In the genomic region with DNA sequence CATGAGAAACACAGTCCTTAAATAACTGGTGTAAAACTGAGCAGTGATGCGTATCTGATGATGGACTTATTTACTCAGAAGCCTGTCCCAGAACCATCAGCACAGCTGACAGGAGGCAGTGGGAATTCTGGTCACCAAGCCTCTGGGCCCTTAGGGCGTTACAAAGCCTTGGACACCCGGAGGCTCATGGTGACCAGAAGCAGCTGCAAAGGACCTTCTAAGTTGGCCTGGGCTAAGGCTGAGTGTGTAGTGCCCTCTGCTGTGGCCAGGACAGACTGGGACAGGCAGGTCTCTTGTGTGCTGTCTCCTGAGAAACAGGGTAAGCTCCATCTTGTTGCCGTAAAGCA, we compare ENCODE assay signal across 22 cellular contexts.
A peak's percentile ranks its signal among the peaks of the same experiment; 100 is the strongest.
DNase-seq lines count a peak whose midpoint lies in the region; ATAC-seq and TF ChIP-seq lines count a peak whose summit lies in the region.
"Had no signal": no experiment of that assay in that cellular context is flagged by ENCODE, and none has a peak within 500 bp of the region (broad histone marks: within the 10 kb centered on the region; RNA-seq: fewer than 3 reads in every experiment).

No MANE protein-coding gene starts in this region.

- H3K9me3 Mint-ChIP-seq in CD4-positive, alpha-beta memory T cell, result no peaks in the 10 kb centered on the region
- H3K9me3 Mint-ChIP-seq in activated naive CD8-positive, alpha-beta T cell treated with anti-CD3 and anti-CD28 coated beads, Interleukin-2, amount 50 U/mL, for 24 hours, result no peaks in the 10 kb centered on the region
- H3K9me3 Mint-ChIP-seq: activated B cell treated with CpG ODN at 0.5 μM for 24 hours, naive B cell had no signal

- H3K27me3 Mint-ChIP-seq in CD4-positive, alpha-beta memory T cell, result no peaks in the 10 kb centered on the region
- H3K27me3 Mint-ChIP-seq in activated naive CD8-positive, alpha-beta T cell treated with anti-CD3 and anti-CD28 coated beads, Interleukin-2, amount 50 U/mL, for 24 hours, result no peaks in the 10 kb centered on the region
- H3K27me3 Mint-ChIP-seq: activated B cell treated with CpG ODN at 0.5 μM for 24 hours, B cell had no signal

- TF ChIP-seq CTCF in Panc1 (IDR thresholded peaks at IDR 0.05), result peak; percentile 50
- TF ChIP-seq CTCF in spleen (IDR thresholded peaks at IDR 0.05 in 8 of 11, conservative IDR thresholded peaks at IDR 0.05 in 3 of 11), result peak in 1 of 11 experiments; percentile 1

- intact Hi-C loops in Right ventricle myocardium inferior (cut with DNase I) (loop anchor here (10.0 kb wide), 1 partner anchor 241 kb away; no protein-coding TSS in a partner anchor), left cardiac atrium (cut with DNase I) (loop anchor here (5.0 to 10.0 kb wide), 2 partner anchors 189 to 238 kb away; no protein-coding TSS in a partner anchor), Panc1 (cut with micrococcal nuclease; ENCODE audit: unreplicated experiment) (loop anchor here (5.0 kb wide), 1 partner anchor 388 kb away; no protein-coding TSS in a partner anchor), left ventricle myocardium superior (cut with micrococcal nuclease) (loop anchor here (10.0 kb wide), 2 partner anchors 159 to 189 kb away; no protein-coding TSS in a partner anchor), spleen (cut with DNase I; ENCODE audit: low total_unique reads) (no loop called here)
- intact Hi-C loops in CD4-positive, alpha-beta memory T cell (cut with micrococcal nuclease), result no loop called here

- no peak overlapping the region for H3K27ac ChIP-seq in Panc1 (ENCODE audit: low read length)
- no peak overlapping the region for H3K27ac ChIP-seq in spleen
- no peak overlapping the region for H3K27ac ChIP-seq in CD4-positive, alpha-beta memory T cell (ENCODE audit: low read depth, low read length)
- H3K27ac ChIP-seq: A549, ovary, RWPE1 had no signal

- DNase-seq in Right ventricle myocardium inferior (ENCODE audit: missing footprints), result no peak
- DNase-seq in left cardiac atrium, result no peak
- no peak for DNase-seq in Panc1 (ENCODE audit: low read depth, low spot score)
- DNase-seq in left ventricle myocardium superior, result no peak
- DNase-seq in spleen, result peak; percentile 29
- DNase-seq in CD4-positive, alpha-beta memory T cell, result no peak
- no peak for DNase-seq in activated naive CD8-positive, alpha-beta T cell treated with anti-CD3 and anti-CD28 coated beads, Interleukin-2, amount 50 U/mL, for 24 hours
- DNase-seq in activated CD4-positive, alpha-beta T cell treated with anti-CD3 and anti-CD28 coated beads, Interleukin-2, amount 50 U/mL, for 48 hours, result no peak
- DNase-seq: activated B cell treated with CpG ODN at 0.5 μM for 24 hours, activated gamma-delta T cell, cerebellar nuclear complex, Karpas-422, naive B cell, NCI-H1048, NCI-H187 treated with DMSO at 0.1 percent for 48 hours, NCI-H526 treated with DMSO at 0.1 percent for 48 hours, ovary, T1000 had no signal

- H3K36me3 Mint-ChIP-seq in CD4-positive, alpha-beta memory T cell, result peaks cover 39 to 77% of the 10 kb centered on the region in 2 donors
- peaks cover 33% of the 10 kb centered on the region for H3K36me3 Mint-ChIP-seq in activated naive CD8-positive, alpha-beta T cell treated with anti-CD3 and anti-CD28 coated beads, Interleukin-2, amount 50 U/mL, for 24 hours (ENCODE audit: low read depth)
- H3K36me3 Mint-ChIP-seq: naive B cell had no signal

- no peaks in the 10 kb centered on the region for H3K27me3 ChIP-seq in Panc1 (ENCODE audit: control insufficient read depth, insufficient read depth, low read length)
- no peaks in the 10 kb centered on the region for H3K27me3 ChIP-seq in spleen (replicated peaks in 1 of 7)
- H3K27me3 ChIP-seq in CD4-positive, alpha-beta memory T cell (ENCODE audit: insufficient read depth, low read length), result no peaks in the 10 kb centered on the region
- H3K27me3 ChIP-seq: ovary had no signal

- H3K27ac Mint-ChIP-seq in CD4-positive, alpha-beta memory T cell, result no peak overlapping the region
- H3K27ac Mint-ChIP-seq in activated naive CD8-positive, alpha-beta T cell treated with anti-CD3 and anti-CD28 coated beads, Interleukin-2, amount 50 U/mL, for 24 hours, result no peak overlapping the region
- H3K27ac Mint-ChIP-seq: activated B cell treated with CpG ODN at 0.5 μM for 24 hours, B cell, naive B cell had no signal

- no TSS peak for BruUV-seq in Panc1 (replicated peaks; lab: Mats Ljungman, UMichigan)

- no peaks in the 10 kb centered on the region for H3K9me3 ChIP-seq in Panc1 (ENCODE audit: control insufficient read depth, insufficient read depth, low read depth, low read length)
- no peaks in the 10 kb centered on the region for H3K9me3 ChIP-seq in spleen
- H3K9me3 ChIP-seq in CD4-positive, alpha-beta memory T cell (ENCODE audit: control insufficient read depth in 1 of 2, low read length in 2 of 2), result no peaks in the 10 kb centered on the region
- H3K9me3 ChIP-seq: A549, ovary had no signal

- H3K4me1 Mint-ChIP-seq in CD4-positive, alpha-beta memory T cell, result peaks cover 0 to 3% (median 0%) of the 10 kb centered on the region in 4 donors
- H3K4me1 Mint-ChIP-seq in activated naive CD8-positive, alpha-beta T cell treated with anti-CD3 and anti-CD28 coated beads, Interleukin-2, amount 50 U/mL, for 24 hours, result no peaks in the 10 kb centered on the region
- H3K4me1 Mint-ChIP-seq: activated B cell treated with CpG ODN at 0.5 μM for 24 hours, B cell, naive B cell had no signal

- H3K4me1 ChIP-seq in Panc1 (ENCODE audit: control insufficient read depth, insufficient read depth, low read length) (no peaks in the 10 kb centered on the region), spleen (no peaks in the 10 kb centered on the region)
- no peaks in the 10 kb centered on the region for H3K4me1 ChIP-seq in CD4-positive, alpha-beta memory T cell (ENCODE audit: insufficient read depth, low read length)
- H3K4me1 ChIP-seq: A549 had no signal

- no peak for TF ChIP-seq POLR2A in spleen (IDR thresholded peaks at IDR 0.05)

- WGBS in spleen, 5 donors, result 83 to 93% (median 87%) methylated on average over 4 of the region's 4 CpGs

- in situ Hi-C loops in Panc1 (cut with HindIII; ENCODE audit: low pct_unique_long_range_greater_than_20kb, low sequenced_read_pairs), result no loop called here

- ATAC-seq in Right ventricle myocardium inferior, result peak; percentile 32
- no peak for ATAC-seq in left cardiac atrium
- no peak for ATAC-seq in Panc1
- ATAC-seq in left ventricle myocardium superior, result peak; percentile 56
- no peak for ATAC-seq in activated naive CD8-positive, alpha-beta T cell treated with anti-CD3 and anti-CD28 coated beads, Interleukin-2, amount 50 U/mL, for 24 hours

- no peaks in the 10 kb centered on the region for H3K36me3 ChIP-seq in Panc1 (ENCODE audit: control insufficient read depth, insufficient read depth, low read length)
- H3K36me3 ChIP-seq in spleen, result no peaks in the 10 kb centered on the region
- peaks cover 14% of the 10 kb centered on the region for H3K36me3 ChIP-seq in CD4-positive, alpha-beta memory T cell (ENCODE audit: insufficient read depth, low read length)
- H3K36me3 ChIP-seq: ovary had no signal

- H3K4me3 ChIP-seq in Panc1 (ENCODE audit: low read depth in 2 of 2, low read length in 2 of 2) (no peak overlapping the region), spleen (no peak overlapping the region)
- no peak overlapping the region for H3K4me3 ChIP-seq in CD4-positive, alpha-beta memory T cell (ENCODE audit: low read length in 2 of 2)
- H3K4me3 ChIP-seq: A549, GM12878, ovary had no signal

- POLR2A ChIA-PET in Panc1 (lab: Charles Lee), result interaction anchor here (0.6 kb wide), 1 partner anchor 63 kb away, joined by 3 read pairs; no protein-coding TSS in a partner anchor
- POLR2A ChIA-PET in CD4-positive, alpha-beta memory T cell (lab: Charles Lee; ENCODE audit: partially characterized antibody), result no interaction called here

- H3K4me3 Mint-ChIP-seq in CD4-positive, alpha-beta memory T cell, result no peak overlapping the region
- no peak overlapping the region for H3K4me3 Mint-ChIP-seq in activated naive CD8-positive, alpha-beta T cell treated with anti-CD3 and anti-CD28 coated beads, Interleukin-2, amount 50 U/mL, for 24 hours
- H3K4me3 Mint-ChIP-seq: activated B cell treated with CpG ODN at 0.5 μM for 24 hours, B cell, naive B cell had no signal

- CTCF ChIA-PET in Panc1 (lab: Charles Lee), result no interaction called here
- CTCF ChIA-PET in CD4-positive, alpha-beta memory T cell (lab: Charles Lee; ENCODE audit: partially characterized antibody), result interaction anchor here (1.0 kb wide), 1 partner anchor 240 kb away, joined by 3 read pairs; no protein-coding TSS in a partner anchor

Comparison
In these comparisons a context has a peak if more than half of its experiments do, and no peak if none do; other contexts are left out.
1. ATAC-seq: peak in Right ventricle myocardium inferior (single experiment) and left ventricle myocardium superior (single experiment); none in left cardiac atrium (0 of 2), Panc1 (single experiment) and activated naive CD8-positive, alpha-beta T cell treated with anti-CD3 and anti-CD28 coated beads, Interleukin-2, amount 50 U/mL, for 24 hours (single experiment).
2. intact Hi-C loops: an anchor here in Right ventricle myocardium inferior (10.0 kb wide), left cardiac atrium (5.0 to 10.0 kb wide), Panc1 (5.0 kb wide) and left ventricle myocardium superior (10.0 kb wide); none called in spleen and CD4-positive, alpha-beta memory T cell.